20 cellular contexts compared by ENCODE assay signal in the genomic region with DNA sequence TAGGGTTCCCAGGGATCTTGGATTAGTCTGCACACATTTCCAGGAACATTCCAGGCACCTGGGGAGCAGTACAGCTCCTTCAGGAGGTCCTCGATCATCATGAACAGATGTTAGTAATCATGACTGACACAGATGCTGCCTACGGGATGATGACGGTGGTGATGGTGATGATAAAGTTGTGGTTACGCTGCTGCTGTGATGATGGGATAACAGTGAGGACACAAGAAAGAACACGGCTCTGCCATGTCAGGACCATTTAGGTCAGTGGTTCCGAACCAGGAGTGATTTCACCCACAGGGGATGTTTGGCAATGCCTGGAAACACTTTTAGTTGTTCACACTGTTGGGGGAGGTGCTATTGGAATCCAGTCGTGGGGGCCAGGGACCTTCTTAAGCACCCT.
DNase-seq lines count a peak whose midpoint lies in the region; ATAC-seq and TF ChIP-seq lines count a peak whose summit lies in the region.
"Had no signal": no experiment of that assay in that cellular context is flagged by ENCODE, and none has a peak within 500 bp of the region (broad histone marks: within the 10 kb centered on the region; RNA-seq: fewer than 3 reads in every experiment).

No MANE protein-coding gene starts in this region.

- H3K9me3 ChIP-seq in neural progenitor cell (ENCODE audit: low read depth) (no peaks in the 10 kb centered on the region), vagina (no peaks in the 10 kb centered on the region)
- H3K9me3 ChIP-seq: BE2C, Caco-2 had no signal

- no peaks in the 10 kb centered on the region for H3F3A ChIP-seq in neural progenitor cell (ENCODE audit: low read depth)

- no peak for TF ChIP-seq POLR2A in vagina (IDR thresholded peaks at IDR 0.05)

- no peaks in the 10 kb centered on the region for H3K36me3 ChIP-seq in neural progenitor cell
- H3K36me3 ChIP-seq in vagina = no peaks in the 10 kb centered on the region
- H3K36me3 ChIP-seq: BE2C had no signal

- no peak overlapping the region for H2AFZ ChIP-seq in neural progenitor cell (replicated peaks)

- DNase-seq in AG10803 (ENCODE audit: low read depth) = peak; percentile 9
- peak; percentile 4 for DNase-seq in NCI-H82 treated with DMSO at 0.1 percent for 48 hours (lab: John Stamatoyannopoulos, UW; ENCODE audit: unreplicated experiment)
- DNase-seq in neural progenitor cell (ENCODE audit: low spot score) = no peak
- peak; percentile 43 to 64 for DNase-seq in vagina (ENCODE audit: extremely low spot score in 2 of 2)
- no peak for DNase-seq in NCI-H510A treated with DMSO at 0.1 percent for 48 hours (lab: John Stamatoyannopoulos, UW)
- no peak for DNase-seq in activated T-helper 1 cell treated with anti-CD3 and anti-CD28 coated beads, Interleukin-12 subunit alpha, Interleukin-12 subunit beta, Interleukin-2, Interleukin-4 antibody, amounts not matched to agents 30 ng/mL and 10 ng/mL and 1 ng/mL, durations not matched to agents 14 hours and 24 hours and 36 hours (ENCODE audit: low spot score)
- DNase-seq in Right ventricle myocardium inferior (ENCODE audit: missing footprints) = no peak
- DNase-seq: 8988T; BE2C; C1 segment of cervical spinal cord; Caco-2; CD4-positive, CD25-positive, alpha-beta regulatory T cell; DMS153; DMS79; GF-D8; GOT3; H7; HFFc6; IMR-90 had no signal

- H3K27ac ChIP-seq in neural progenitor cell (no peak overlapping the region), vagina (no peak overlapping the region)

- H3K4me1 ChIP-seq in neural progenitor cell = peaks cover 10% of the 10 kb centered on the region
- H3K4me1 ChIP-seq in vagina = no peaks in the 10 kb centered on the region
- H3K4me1 ChIP-seq: BE2C, Caco-2 had no signal

- no peaks in the 10 kb centered on the region for H3K9me3 Mint-ChIP-seq in neural progenitor cell
- H3K9me3 Mint-ChIP-seq in activated T-helper 1 cell treated with anti-CD3 and anti-CD28 coated beads, Interleukin-12 subunit alpha, Interleukin-12 subunit beta, Interleukin-2, Interleukin-4 antibody, amounts not matched to agents 30 ng/mL and 10 ng/mL and 1 ng/mL, durations not matched to agents 14 hours and 24 hours and 36 hours = no peaks in the 10 kb centered on the region

- no peaks in the 10 kb centered on the region for H3K27me3 ChIP-seq in neural progenitor cell
- H3K27me3 ChIP-seq in vagina = no peaks in the 10 kb centered on the region
- H3K27me3 ChIP-seq: BE2C had no signal

- no peak overlapping the region for H3K4me2 ChIP-seq in neural progenitor cell

- TF ChIP-seq CTCF in AG10803 (conservative IDR thresholded peaks at IDR 0.05; ENCODE audit: low read length) (no peak), neural progenitor cell (IDR thresholded peaks at IDR 0.05) (no peak), vagina (IDR thresholded peaks at IDR 0.05) (no peak)

- no peaks in the 10 kb centered on the region for H4K20me1 ChIP-seq in neural progenitor cell (ENCODE audit: low read depth)

- intact Hi-C loops in vagina (cut with DNase I) (no loop called here), Right ventricle myocardium inferior (cut with DNase I) (no loop called here)
- intact Hi-C loops in activated T-helper 1 cell treated with anti-CD3 and anti-CD28 coated beads, Interleukin-12 subunit alpha, Interleukin-12 subunit beta, Interleukin-2, Interleukin-4 antibody, amounts not matched to agents 30 ng/mL and 10 ng/mL and 1 ng/mL, durations not matched to agents 14 hours and 24 hours and 36 hours (cut with micrococcal nuclease) = no loop called here

- H3K27me3 Mint-ChIP-seq in neural progenitor cell (ENCODE audit: insufficient read depth, low read depth) = peaks cover 2% of the 10 kb centered on the region
- no peaks in the 10 kb centered on the region for H3K27me3 Mint-ChIP-seq in activated T-helper 1 cell treated with anti-CD3 and anti-CD28 coated beads, Interleukin-12 subunit alpha, Interleukin-12 subunit beta, Interleukin-2, Interleukin-4 antibody, amounts not matched to agents 30 ng/mL and 10 ng/mL and 1 ng/mL, durations not matched to agents 14 hours and 24 hours and 36 hours (ENCODE audit: insufficient read depth)
- H3K27me3 Mint-ChIP-seq: CD4-positive, CD25-positive, alpha-beta regulatory T cell had no signal

- no peaks in the 10 kb centered on the region for H3K36me3 Mint-ChIP-seq in neural progenitor cell
- H3K36me3 Mint-ChIP-seq in activated T-helper 1 cell treated with anti-CD3 and anti-CD28 coated beads, Interleukin-12 subunit alpha, Interleukin-12 subunit beta, Interleukin-2, Interleukin-4 antibody, amounts not matched to agents 30 ng/mL and 10 ng/mL and 1 ng/mL, durations not matched to agents 14 hours and 24 hours and 36 hours (ENCODE audit: low read depth) = no peaks in the 10 kb centered on the region
- H3K36me3 Mint-ChIP-seq: CD4-positive, CD25-positive, alpha-beta regulatory T cell had no signal

- H3K9ac ChIP-seq in neural progenitor cell = no peak overlapping the region

- peak overlapping the region; percentile 54 for H3K27ac Mint-ChIP-seq in neural progenitor cell
- H3K27ac Mint-ChIP-seq in activated T-helper 1 cell treated with anti-CD3 and anti-CD28 coated beads, Interleukin-12 subunit alpha, Interleukin-12 subunit beta, Interleukin-2, Interleukin-4 antibody, amounts not matched to agents 30 ng/mL and 10 ng/mL and 1 ng/mL, durations not matched to agents 14 hours and 24 hours and 36 hours = no peak overlapping the region
- H3K27ac Mint-ChIP-seq: CD4-positive, CD25-positive, alpha-beta regulatory T cell; HFFc6 had no signal

- no peaks in the 10 kb centered on the region for H3K79me2 ChIP-seq in neural progenitor cell (ENCODE audit: low read depth)

- H3K4me3 ChIP-seq in AG10803 (ENCODE audit: low read length) (no peak overlapping the region), neural progenitor cell (no peak overlapping the region), vagina (no peak overlapping the region)

- H3K4me1 Mint-ChIP-seq in neural progenitor cell = peaks cover 29% of the 10 kb centered on the region
- no peaks in the 10 kb centered on the region for H3K4me1 Mint-ChIP-seq in activated T-helper 1 cell treated with anti-CD3 and anti-CD28 coated beads, Interleukin-12 subunit alpha, Interleukin-12 subunit beta, Interleukin-2, Interleukin-4 antibody, amounts not matched to agents 30 ng/mL and 10 ng/mL and 1 ng/mL, durations not matched to agents 14 hours and 24 hours and 36 hours (ENCODE audit: low read depth)
- H3K4me1 Mint-ChIP-seq: CD4-positive, CD25-positive, alpha-beta regulatory T cell had no signal

- no peak for ATAC-seq in Right ventricle myocardium inferior
- ATAC-seq: HCT116 had no signal

- no peak overlapping the region for H3K4me3 Mint-ChIP-seq in neural progenitor cell
- H3K4me3 Mint-ChIP-seq in activated T-helper 1 cell treated with anti-CD3 and anti-CD28 coated beads, Interleukin-12 subunit alpha, Interleukin-12 subunit beta, Interleukin-2, Interleukin-4 antibody, amounts not matched to agents 30 ng/mL and 10 ng/mL and 1 ng/mL, durations not matched to agents 14 hours and 24 hours and 36 hours = no peak overlapping the region
- H3K4me3 Mint-ChIP-seq: CD4-positive, CD25-positive, alpha-beta regulatory T cell; HFFc6 had no signal

Comparison
In these comparisons a context has a peak if more than half of its experiments do, and no peak if none do; other contexts are left out.
1. DNase-seq: peak in AG10803 (single experiment), NCI-H82 treated with DMSO at 0.1 percent for 48 hours (single experiment) and vagina (2 of 2); none in neural progenitor cell (single experiment), NCI-H510A treated with DMSO at 0.1 percent for 48 hours (single experiment), activated T-helper 1 cell treated with anti-CD3 and anti-CD28 coated beads, Interleukin-12 subunit alpha, Interleukin-12 subunit beta, Interleukin-2, Interleukin-4 antibody, amounts not matched to agents 30 ng/mL and 10 ng/mL and 1 ng/mL, durations not matched to agents 14 hours and 24 hours and 36 hours (single experiment) and Right ventricle myocardium inferior (single experiment).